ENCODE assay signal across 16 cellular contexts in the genomic region with DNA sequence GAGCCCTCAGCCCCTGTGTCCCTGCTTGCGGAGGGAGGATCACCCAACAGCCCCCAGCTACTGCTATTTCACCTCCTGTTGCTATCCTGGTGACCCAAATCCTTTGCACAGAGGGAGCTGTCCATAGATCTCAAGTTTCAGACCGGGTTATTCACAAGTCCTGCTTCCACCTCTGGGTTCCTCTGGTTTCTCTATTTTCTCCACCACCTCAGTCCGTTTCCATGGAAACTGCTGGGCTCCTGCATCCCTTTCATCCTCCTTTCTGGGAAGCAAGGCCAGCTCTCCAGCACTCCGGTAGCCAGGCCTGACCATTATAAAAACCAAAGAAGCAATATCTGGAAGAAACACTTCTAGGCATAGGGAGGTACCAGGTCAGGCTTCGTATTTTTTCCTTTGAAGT. TPM values are rescaled to one million over a fixed set of nuclear protein-coding genes. Genes with fewer than 3 reads are reported as not detected.
DNase-seq lines count a peak whose midpoint lies in the region; ATAC-seq and TF ChIP-seq lines count a peak whose summit lies in the region.
"Had no signal": no experiment of that assay in that cellular context is flagged by ENCODE, and none has a peak within 500 bp of the region (broad histone marks: within the 10 kb centered on the region; RNA-seq: fewer than 3 reads in every experiment).

No MANE protein-coding gene starts in this region.

- no peaks in the 10 kb centered on the region for H3K79me1 ChIP-seq in mesendoderm (ENCODE audit: low read length)

- no peak overlapping the region for H3K4me3 Mint-ChIP-seq in type B pancreatic cell

- ATAC-seq in left lobe of liver: no peak

- no CpG with 5 or more reads among the region's 5 CpGs for WGBS in mesendoderm (ENCODE audit: extremely low coverage, insufficient coverage, low lambda C conversion rate)

- no peaks in the 10 kb centered on the region for H3K36me3 Mint-ChIP-seq in type B pancreatic cell

- H3K4ac ChIP-seq in mesendoderm (ENCODE audit: low read depth, low read length): no peak overlapping the region

- H3K9me3 Mint-ChIP-seq in type B pancreatic cell: no peaks in the 10 kb centered on the region

- H3K27me3 ChIP-seq in mesendoderm (ENCODE audit: insufficient read depth, low read length, poor library complexity) (no peaks in the 10 kb centered on the region), H7 (ENCODE audit: control insufficient read depth, insufficient read depth, low read length) (peaks cover 10% of the 10 kb centered on the region)

- H3K27ac ChIP-seq in angular gyrus (ENCODE audit: low read depth, low read length) (peak overlapping the region; percentile 54), mesendoderm (ENCODE audit: low read depth, low read length) (no peak overlapping the region)

- no peaks in the 10 kb centered on the region for H3K79me2 ChIP-seq in mesendoderm (ENCODE audit: control insufficient read depth, insufficient read depth, low read length)

- no peak overlapping the region for H4K5ac ChIP-seq in mesendoderm (ENCODE audit: low read length)

- no peak overlapping the region for H2BK15ac ChIP-seq in mesendoderm (replicated peaks; ENCODE audit: low read depth)

- no peak overlapping the region for H2BK5ac ChIP-seq in mesendoderm (ENCODE audit: low read length)

- H3K27ac Mint-ChIP-seq in type B pancreatic cell: no peak overlapping the region

- H2BK120ac ChIP-seq in mesendoderm (ENCODE audit: low read depth, low read length): no peak overlapping the region

- peak; percentile 30 for DNase-seq in NCI-H748 (lab: John Stamatoyannopoulos, UW; ENCODE audit: unreplicated experiment)
- DNase-seq in NCI-H748 treated with DMSO at 0.1 percent for 48 hours (lab: John Stamatoyannopoulos, UW): no peak
- peak; percentile 16 for DNase-seq in left lobe of liver (ENCODE audit: low spot score)
- peak; percentile 4 for DNase-seq in type B pancreatic cell (ENCODE audit: extremely low spot score, unreplicated experiment)
- DNase-seq in mesendoderm: no peak
- no peak for DNase-seq in H7
- DNase-seq: EL, NCI-H1092, NCI-H146, NCI-H2081 treated with DMSO at 0.1 percent for 48 hours, NCI-H446, SHP77, SK-N-SH had no signal

- H3K4me1 ChIP-seq in mesendoderm (ENCODE audit: control insufficient read depth, low read depth, low read length): peaks cover 5% of the 10 kb centered on the region

- H3K56ac ChIP-seq in mesendoderm (ENCODE audit: low read length): no peak overlapping the region

- no peak for TF ChIP-seq CTCF in type B pancreatic cell (conservative IDR thresholded peaks at IDR 0.05)

- no peaks in the 10 kb centered on the region for H3K4me1 Mint-ChIP-seq in type B pancreatic cell (ENCODE audit: unreplicated experiment)

- H4K8ac ChIP-seq in mesendoderm (ENCODE audit: low read depth, low read length): no peak overlapping the region

- H3K4me3 ChIP-seq in mesendoderm (ENCODE audit: low read length) (no peak overlapping the region), H7 (ENCODE audit: insufficient read depth, low read depth, low read length) (no peak overlapping the region)

- H2AK5ac ChIP-seq in mesendoderm (ENCODE audit: low read length): no peak overlapping the region

- no peak overlapping the region for H3K18ac ChIP-seq in mesendoderm (ENCODE audit: low read length)

- H3K4me2 ChIP-seq in mesendoderm (ENCODE audit: low read length): no peak overlapping the region
- H3K4me2 ChIP-seq: SK-N-SH had no signal

- H3K23ac ChIP-seq in mesendoderm (ENCODE audit: low read length): no peak overlapping the region

- no peak overlapping the region for H3K9ac ChIP-seq in mesendoderm (ENCODE audit: low read length)
- H3K9ac ChIP-seq: SK-N-SH had no signal

- H3K36me3 ChIP-seq in mesendoderm (ENCODE audit: control insufficient read depth, insufficient read depth, low read length) (no peaks in the 10 kb centered on the region), H7 (replicated peaks; ENCODE audit: control insufficient read depth, insufficient read depth, low read length) (no peaks in the 10 kb centered on the region)

- H3K27me3 Mint-ChIP-seq in type B pancreatic cell: peaks cover 46% of the 10 kb centered on the region

RNA-seq across cellular contexts. Expression of a gene that starts 4.8 kb away (rescaled TPM):
- total RNA-seq in left lobe of liver (not detected), type B pancreatic cell (ENCODE audit: low replicate concordance) (23.6 and 28.9 TPM in 2 replicates)
- 0.44 TPM for polyA plus RNA-seq in mesendoderm (2013, experiment 1 of 2)
- polyA plus RNA-seq in mesendoderm (2013, experiment 2 of 2): 0.62 TPM
- 0.30 and 1.0 TPM in 2 replicates for total RNA-seq in H7 (2014; rRNA removed; shearing (Covaris generic))
- total RNA-seq: A673, OCI-LY7 had no signal

Comparison
In these comparisons a context has a peak if more than half of its experiments do, and no peak if none do; other contexts are left out.
1. DNase-seq: peak in NCI-H748 (single experiment), left lobe of liver (single experiment) and type B pancreatic cell (single experiment); none in NCI-H748 treated with DMSO at 0.1 percent for 48 hours (single experiment), mesendoderm (single experiment) and H7 (single experiment).
2. RNA of a gene that starts 4.8 kb away (total RNA-seq): 23.6 to 28.9 TPM in type B pancreatic cell; 0.30 to 1.0 TPM in H7 and not detected in left lobe of liver (single experiment); every median in the first group is over 10 times any median in the second.